ENCODE assay signal across 20 cellular contexts in the genomic region with DNA sequence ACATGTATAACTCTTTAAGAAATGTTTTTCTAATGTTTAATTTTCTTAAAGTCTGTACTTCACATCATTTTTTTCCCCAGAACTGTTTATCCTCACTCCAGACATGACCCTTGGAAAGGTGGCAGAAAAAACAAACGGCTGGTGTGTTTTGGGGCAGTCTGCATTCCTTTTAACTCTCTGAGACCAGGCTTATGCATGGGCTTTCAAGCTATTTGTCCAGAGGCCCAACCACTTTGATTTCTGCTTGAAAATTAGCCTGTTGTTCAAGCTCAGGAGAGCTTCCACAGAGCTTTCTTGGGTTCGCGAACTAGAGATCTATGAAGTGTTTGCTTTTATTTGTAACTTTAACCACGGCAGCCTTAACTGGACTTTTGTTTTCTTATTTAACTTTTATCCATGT.
DNase-seq lines count a peak whose midpoint lies in the region; ATAC-seq and TF ChIP-seq lines count a peak whose summit lies in the region.
"Had no signal": no experiment of that assay in that cellular context is flagged by ENCODE, and none has a peak within 500 bp of the region (broad histone marks: within the 10 kb centered on the region; RNA-seq: fewer than 3 reads in every experiment).

No MANE protein-coding gene starts in this region.

- H3K4me1 ChIP-seq in left lung (peaks cover 0 to 21% of the 10 kb centered on the region in 2 donors), psoas muscle (peaks cover 62% of the 10 kb centered on the region)
- H3K4me1 ChIP-seq in CD4-positive, alpha-beta memory T cell (ENCODE audit: insufficient read depth, low read length) = no peaks in the 10 kb centered on the region

- H3K36me3 ChIP-seq in left lung (no peaks in the 10 kb centered on the region), psoas muscle (ENCODE audit: insufficient read depth in 1 of 2, low read depth in 1 of 2) (no peaks in the 10 kb centered on the region)
- H3K36me3 ChIP-seq in CD4-positive, alpha-beta memory T cell (ENCODE audit: insufficient read depth, low read length) = no peaks in the 10 kb centered on the region

- intact Hi-C loops in left lung (cut with DNase I) = no loop called here
- intact Hi-C loops in psoas muscle (cut with DNase I) = no loop called here
- intact Hi-C loops in CD4-positive, alpha-beta memory T cell (cut with micrococcal nuclease) = no loop called here

- peaks cover 0 to 5% of the 10 kb centered on the region in 2 donors for H3K9me3 ChIP-seq in left lung
- no peaks in the 10 kb centered on the region for H3K9me3 ChIP-seq in psoas muscle
- no peaks in the 10 kb centered on the region for H3K9me3 ChIP-seq in CD4-positive, alpha-beta memory T cell (ENCODE audit: control insufficient read depth in 1 of 2, low read length in 2 of 2)

- TF ChIP-seq CTCF in astrocyte of the spinal cord (IDR thresholded peaks at IDR 0.05; ENCODE audit: low read depth, low read length) (no peak), left lung (IDR thresholded peaks at IDR 0.05) (no peak), psoas muscle (IDR thresholded peaks at IDR 0.05) (no peak)

- no peaks in the 10 kb centered on the region for H3K36me3 Mint-ChIP-seq in CD4-positive, alpha-beta memory T cell
- H3K36me3 Mint-ChIP-seq: CD8-positive, alpha-beta T cell; naive B cell; stimulated activated memory B cell treated with anti-CD40 and anti-IgM and Interleukin-4, amounts not matched to agents 10 μg/mL and 1 μg/mL and 100 μg/mL, for 72 hours had no signal

- CTCF ChIA-PET in CD4-positive, alpha-beta memory T cell (lab: Charles Lee; ENCODE audit: partially characterized antibody) = no interaction called here

- WGBS in psoas muscle, 3 donors = 70 to 75% (median 74%) methylated on average over 4 of the region's 4 CpGs

- POLR2A ChIA-PET in CD4-positive, alpha-beta memory T cell (lab: Charles Lee; ENCODE audit: partially characterized antibody) = no interaction called here

- ATAC-seq in left lung (peak; percentile 84), psoas muscle (no peak)
- ATAC-seq: CD8-positive, alpha-beta T cell; stimulated activated memory B cell treated with anti-CD40 and anti-IgM and Interleukin-4, amounts not matched to agents 10 μg/mL and 1 μg/mL and 100 μg/mL, for 72 hours had no signal

- no peaks in the 10 kb centered on the region for H3K4me1 Mint-ChIP-seq in CD4-positive, alpha-beta memory T cell

- H3K9me3 Mint-ChIP-seq in CD4-positive, alpha-beta memory T cell = no peaks in the 10 kb centered on the region
- H3K9me3 Mint-ChIP-seq: activated B cell treated with CpG ODN at 0.5 μM for 24 hours; activated T-helper 2 cell treated with anti-CD3 and anti-CD28 coated beads, Interferon-gamma antibody, Interleukin-2, Interleukin-4, amounts not matched to agents 10 μg/mL and 5 μg/mL and 100 μg/mL, durations not matched to agents 14 hours and 24 hours and 36 hours; CD8-positive, alpha-beta T cell; naive B cell; stimulated activated memory B cell treated with anti-CD40 and anti-IgM and Interleukin-4, amounts not matched to agents 10 μg/mL and 1 μg/mL and 100 μg/mL, for 72 hours had no signal

- no peaks in the 10 kb centered on the region for H3K27me3 Mint-ChIP-seq in CD4-positive, alpha-beta memory T cell
- H3K27me3 Mint-ChIP-seq: activated B cell treated with CpG ODN at 0.5 μM for 24 hours; naive B cell; stimulated activated memory B cell treated with anti-CD40 and anti-IgM and Interleukin-4, amounts not matched to agents 10 μg/mL and 1 μg/mL and 100 μg/mL, for 72 hours had no signal

- peak overlapping the region in 1 of 2 donors; percentile 21 for H3K27ac ChIP-seq in left lung
- peak overlapping the region; percentile 67 for H3K27ac ChIP-seq in psoas muscle
- no peak overlapping the region for H3K27ac ChIP-seq in CD4-positive, alpha-beta memory T cell (ENCODE audit: low read depth, low read length)

- H3K27ac Mint-ChIP-seq in CD4-positive, alpha-beta memory T cell = no peak overlapping the region
- H3K27ac Mint-ChIP-seq: activated B cell treated with CpG ODN at 0.5 μM for 24 hours; activated T-helper 2 cell treated with anti-CD3 and anti-CD28 coated beads, Interferon-gamma antibody, Interleukin-2, Interleukin-4, amounts not matched to agents 10 μg/mL and 5 μg/mL and 100 μg/mL, durations not matched to agents 14 hours and 24 hours and 36 hours; CD8-positive, alpha-beta T cell; stimulated activated memory B cell treated with anti-CD40 and anti-IgM and Interleukin-4, amounts not matched to agents 10 μg/mL and 1 μg/mL and 100 μg/mL, for 72 hours had no signal

- H3K4me3 Mint-ChIP-seq in CD4-positive, alpha-beta memory T cell = no peak overlapping the region
- H3K4me3 Mint-ChIP-seq: activated B cell treated with CpG ODN at 0.5 μM for 24 hours; CD8-positive, alpha-beta T cell; naive B cell; stimulated activated memory B cell treated with anti-CD40 and anti-IgM and Interleukin-4, amounts not matched to agents 10 μg/mL and 1 μg/mL and 100 μg/mL, for 72 hours had no signal

- in situ Hi-C loops in astrocyte of the spinal cord (cut with HindIII; ENCODE audit: low sequenced_read_pairs) = no loop called here

- H3K4me3 ChIP-seq in astrocyte of the spinal cord (ENCODE audit: low read depth, low read length) (no peak overlapping the region), left lung (no peak overlapping the region), psoas muscle (no peak overlapping the region)
- H3K4me3 ChIP-seq in CD4-positive, alpha-beta memory T cell (ENCODE audit: low read length in 2 of 2) = no peak overlapping the region

- DNase-seq in EH (ENCODE audit: low read depth) (peak; percentile 42), astrocyte of the spinal cord (ENCODE audit: low read depth, low spot score) (peak; percentile 49), left lung (no peak), psoas muscle (no peak), kidney glomerular epithelial cell (lab: John Stamatoyannopoulos, UW) (no peak), pons (ENCODE audit: low spot score) (no peak), SK-N-DZ (ENCODE audit: low spot score) (no peak)
- DNase-seq in CD4-positive, alpha-beta memory T cell = no peak
- DNase-seq: activated B cell treated with CpG ODN at 0.5 μM for 24 hours; amygdala; CD8-positive, alpha-beta T cell; DND-41; foreskin melanocyte; naive B cell; NCI-H1105 treated with DMSO at 0.1 percent for 48 hours; NCI-H526 treated with DMSO at 0.1 percent for 48 hours; SHP77 treated with DMSO at 0.1 percent for 48 hours; T-helper 2 cell had no signal

- H3K27me3 ChIP-seq in left lung = no peaks in the 10 kb centered on the region
- no peaks in the 10 kb centered on the region for H3K27me3 ChIP-seq in psoas muscle (ENCODE audit: insufficient read depth in 3 of 3, low read length in 2 of 3)
- H3K27me3 ChIP-seq in CD4-positive, alpha-beta memory T cell (ENCODE audit: insufficient read depth, low read length) = no peaks in the 10 kb centered on the region

Comparison
In these comparisons a context has a peak if more than half of its experiments do, and no peak if none do; other contexts are left out.
1. DNase-seq: peak in EH (single experiment) and astrocyte of the spinal cord (single experiment); none in left lung (0 of 2), psoas muscle (0 of 2), kidney glomerular epithelial cell (single experiment), CD4-positive, alpha-beta memory T cell (0 of 5), pons (single experiment) and SK-N-DZ (single experiment).